17 cellular contexts compared by ENCODE assay signal in genomic region chr14:96368534-96368933, GRCh38.
"Had no signal": no experiment of that assay in that cellular context is flagged by ENCODE, and none has a peak within 500 bp of the region (broad histone marks: within the 10 kb centered on the region; RNA-seq: fewer than 3 reads in every experiment).

No MANE protein-coding gene starts in this region.

- H3K9me3 ChIP-seq: neutrophil, pancreas, right lobe of liver, thyroid gland had no signal

- H3K27me3 Mint-ChIP-seq: memory B cell; naive thymus-derived CD8-positive, alpha-beta T cell; stimulated activated naive B cell treated with anti-CD40 and anti-IgM and Interleukin-4, amounts not matched to agents 10 μg/mL and 1 μg/mL and 100 μg/mL, for 72 hours; T-cell had no signal

- H3K27ac ChIP-seq: neutrophil, pancreas, right lobe of liver, thyroid gland, VCaP had no signal

- H3K4me3 Mint-ChIP-seq: memory B cell; naive thymus-derived CD8-positive, alpha-beta T cell; stimulated activated naive B cell treated with anti-CD40 and anti-IgM and Interleukin-4, amounts not matched to agents 10 μg/mL and 1 μg/mL and 100 μg/mL, for 72 hours; T-cell had no signal

- H3K27ac Mint-ChIP-seq: activated naive CD4-positive, alpha-beta T cell treated with anti-CD3 and anti-CD28 coated beads, Interleukin-2, amount 50 U/mL, for 72 hours; memory B cell; naive thymus-derived CD8-positive, alpha-beta T cell; stimulated activated naive B cell treated with anti-CD40 and anti-IgM and Interleukin-4, amounts not matched to agents 10 μg/mL and 1 μg/mL and 100 μg/mL, for 72 hours; T-cell had no signal

- H3K9me3 Mint-ChIP-seq: memory B cell; naive thymus-derived CD8-positive, alpha-beta T cell had no signal

- DNase-seq: activated CD4-positive, alpha-beta T cell treated with anti-CD3 and anti-CD28 coated beads, Interleukin-2, amount 50 U/mL, for 4 hours; activated gamma-delta T cell; amniotic stem cell; dermis blood vessel endothelial cell; effector memory CD4-positive, alpha-beta T cell; naive thymus-derived CD8-positive, alpha-beta T cell; pancreas; right lobe of liver; small intestine; stimulated activated CD4-positive, alpha-beta T cell treated with anti-CD3 and anti-CD28 coated beads, Interleukin-4, amount 100 ng/mL, for 1 hour; stimulated activated naive B cell treated with anti-CD40 and anti-IgM and Interleukin-4, amounts not matched to agents 10 μg/mL and 1 μg/mL and 100 μg/mL, for 72 hours; T-cell; thyroid gland had no signal

- H3K4me3 ChIP-seq: pancreas, right lobe of liver, thyroid gland had no signal

- ATAC-seq: activated naive CD4-positive, alpha-beta T cell treated with anti-CD3 and anti-CD28 coated beads, Interleukin-2, amount 50 U/mL, for 72 hours; naive thymus-derived CD8-positive, alpha-beta T cell; pancreas; right lobe of liver; stimulated activated naive B cell treated with anti-CD40 and anti-IgM and Interleukin-4, amounts not matched to agents 10 μg/mL and 1 μg/mL and 100 μg/mL, for 72 hours; T-cell had no signal

- H3K36me3 ChIP-seq: neutrophil, pancreas, right lobe of liver, thyroid gland had no signal

- H3K27me3 ChIP-seq: neutrophil, pancreas, right lobe of liver, thyroid gland had no signal
